8 cellular contexts compared by ENCODE assay signal in genomic region chr7:30771859-30772429, GRCh38. TPM values are rescaled to one million over a fixed set of nuclear protein-coding genes. Genes with fewer than 3 reads are reported as not detected.
DNase-seq lines count a peak whose midpoint lies in the region; ATAC-seq and TF ChIP-seq lines count a peak whose summit lies in the region.

No MANE protein-coding gene starts in this region.

- H3K4me1 ChIP-seq in endodermal cell (ENCODE audit: control insufficient read depth, insufficient read depth, low read length) = no peaks in the 10 kb centered on the region

- H3K36me3 ChIP-seq in endodermal cell (ENCODE audit: control insufficient read depth, insufficient read depth, low read length) = no peaks in the 10 kb centered on the region

- H3K9me3 ChIP-seq in endodermal cell (ENCODE audit: control insufficient read depth, low read length) = no peaks in the 10 kb centered on the region

- no peaks in the 10 kb centered on the region for H3K9me3 Mint-ChIP-seq in endodermal cell
- no peaks in the 10 kb centered on the region for H3K9me3 Mint-ChIP-seq in naive thymus-derived CD8-positive, alpha-beta T cell

- ATAC-seq in GM21529 (IDR thresholded peaks at IDR 0.05; ENCODE audit: unreplicated experiment) (peak; percentile 29), HG03095 (IDR thresholded peaks at IDR 0.05; ENCODE audit: unreplicated experiment) (no peak), GM21619 (IDR thresholded peaks at IDR 0.05; ENCODE audit: unreplicated experiment) (no peak)
- ATAC-seq in naive thymus-derived CD8-positive, alpha-beta T cell = peak; percentile 17 to 22

- H3K27ac Mint-ChIP-seq in endodermal cell = peak overlapping the region; percentile 9
- peak overlapping the region; percentile 32 to 94 (median 82) for H3K27ac Mint-ChIP-seq in naive thymus-derived CD8-positive, alpha-beta T cell

- peaks cover 10% of the 10 kb centered on the region for H3K4me1 Mint-ChIP-seq in endodermal cell
- peaks cover 4 to 9% (median 6%) of the 10 kb centered on the region in 4 donors for H3K4me1 Mint-ChIP-seq in naive thymus-derived CD8-positive, alpha-beta T cell

- H3K27me3 ChIP-seq in endodermal cell (ENCODE audit: control insufficient read depth, insufficient read depth, low read length, poor library complexity, severe bottlenecking) = no peaks in the 10 kb centered on the region

- peak overlapping the region; percentile 83 for H3K9ac ChIP-seq in endodermal cell (ENCODE audit: extremely low read depth, low read length, poor library complexity, severe bottlenecking)

- POLR2A ChIA-PET in naive thymus-derived CD8-positive, alpha-beta T cell (lab: Charles Lee) = no interaction called here

- peaks cover 8% of the 10 kb centered on the region for H3K27me3 Mint-ChIP-seq in endodermal cell (ENCODE audit: insufficient read depth)
- no peaks in the 10 kb centered on the region for H3K27me3 Mint-ChIP-seq in naive thymus-derived CD8-positive, alpha-beta T cell

- peak; percentile 21 for DNase-seq in DMS53 treated with DMSO at 0.1 percent for 48 hours (lab: John Stamatoyannopoulos, UW; ENCODE audit: unreplicated experiment)
- peak; percentile 37 for DNase-seq in OCI-M1 (lab: John Stamatoyannopoulos, UW)
- DNase-seq in endodermal cell = peak; percentile 53
- peak in 1 of 10 donors; percentile 4 for DNase-seq in naive thymus-derived CD8-positive, alpha-beta T cell
- no peak for DNase-seq in GM19240 (ENCODE audit: insufficient read length, low spot score)

- H3K27ac ChIP-seq in endodermal cell (ENCODE audit: low read depth, low read length) = peak overlapping the region; percentile 69

- 14 to 16% methylated on average over 14 to 18 of the region's 18 CpGs for WGBS in endodermal cell (ENCODE audit: insufficient coverage in 1 of 2, insufficient read length in 1 of 2), 2 experiments

- H3K4me3 Mint-ChIP-seq in endodermal cell = peak overlapping the region; percentile 64
- peak overlapping the region; percentile 75 to 94 (median 88) for H3K4me3 Mint-ChIP-seq in naive thymus-derived CD8-positive, alpha-beta T cell

- no peak for TF ChIP-seq CTCF in endodermal cell (conservative IDR thresholded peaks at IDR 0.05)

- H3K4me3 ChIP-seq in endodermal cell (ENCODE audit: low read length) = peak overlapping the region; percentile 90

- no peaks in the 10 kb centered on the region for H3K36me3 Mint-ChIP-seq in endodermal cell (ENCODE audit: low read depth)
- H3K36me3 Mint-ChIP-seq in naive thymus-derived CD8-positive, alpha-beta T cell = no peaks in the 10 kb centered on the region

RNA-seq across cellular contexts. Expression of gene MINDY4, which starts 0.7 kb away (rescaled TPM):
- 1 to 10 TPM; 7.2 to 8.1 TPM for total RNA-seq in endodermal cell
- 4.4 TPM for polyA plus RNA-seq in endodermal cell (2013, experiment 1 of 2)
- 4.1 TPM for polyA plus RNA-seq in endodermal cell (2013, experiment 2 of 2)
- 1 to 10 TPM in 1 of 2 experiments, under 1 TPM in 1; 0.94 to 1.5 TPM for total RNA-seq in naive thymus-derived CD8-positive, alpha-beta T cell
- under 1 TPM; 0.44 to 0.84 (median 0.81) TPM for polyA plus RNA-seq in naive thymus-derived CD8-positive, alpha-beta T cell

RNA-seq across cellular contexts. Expression of gene INMT, which starts 20.0 kb away (rescaled TPM):
- 1 to 10 TPM; 3.0 to 3.3 TPM for total RNA-seq in endodermal cell
- polyA plus RNA-seq in endodermal cell (2013, experiment 1 of 2) = 0.85 TPM
- polyA plus RNA-seq in endodermal cell (2013, experiment 2 of 2) = 1.6 TPM
- total RNA-seq in naive thymus-derived CD8-positive, alpha-beta T cell = under 1 TPM; 0.52 to 0.77 TPM
- polyA plus RNA-seq in naive thymus-derived CD8-positive, alpha-beta T cell = not detected

Comparison
In these comparisons a context has a peak if more than half of its experiments do, and no peak if none do; other contexts are left out.
1. ATAC-seq: peak in GM21529 (single experiment) and naive thymus-derived CD8-positive, alpha-beta T cell (2 of 2); none in HG03095 (single experiment) and GM21619 (single experiment).